Comparison of ENCODE assay signal across 13 cellular contexts in genomic region chr4:123939621-123940020, GRCh38.
A peak's percentile ranks its signal among the peaks of the same experiment; 100 is the strongest.
DNase-seq lines count a peak whose midpoint lies in the region; ATAC-seq and TF ChIP-seq lines count a peak whose summit lies in the region.
"Had no signal": no experiment of that assay in that cellular context is flagged by ENCODE, and none has a peak within 500 bp of the region (broad histone marks: within the 10 kb centered on the region; RNA-seq: fewer than 3 reads in every experiment).

No MANE protein-coding gene starts in this region.

- peak; percentile 83 for ATAC-seq in RWPE2 (ENCODE audit: low read depth)
- ATAC-seq in HG03039 (IDR thresholded peaks at IDR 0.05; ENCODE audit: unreplicated experiment) = no peak
- ATAC-seq: A549 had no signal

- H3K4me1 ChIP-seq in RWPE2 (ENCODE audit: insufficient read depth, poor library complexity, severe bottlenecking) = peaks cover 3% of the 10 kb centered on the region
- H3K4me1 ChIP-seq: A549 had no signal

- peak; percentile 5 for DNase-seq in NCI-H748 (lab: John Stamatoyannopoulos, UW; ENCODE audit: unreplicated experiment)
- no peak for DNase-seq in NCI-H748 treated with DMSO at 0.1 percent for 48 hours (lab: John Stamatoyannopoulos, UW)
- no peak for DNase-seq in RWPE2 (ENCODE audit: low spot score)
- DNase-seq in fibroblast of pulmonary artery (ENCODE audit: low read depth) = peak; percentile 80
- DNase-seq in skeletal muscle cell (ENCODE audit: low read depth) = peak; percentile 84
- DNase-seq in stimulated activated CD4-positive, alpha-beta T cell treated with anti-CD3 and anti-CD28 coated beads, Interleukin-2, amount 100 ng/mL, for 48 hours = no peak
- no peak for DNase-seq in NCI-H2107 (lab: John Stamatoyannopoulos, UW)
- DNase-seq: activated T-cell treated with anti-CD3 and anti-CD28 coated beads, Interleukin-2, amount 50 U/mL, for 24 hours; cortex of kidney; NCI-H1417; stimulated activated CD4-positive, alpha-beta T cell treated with anti-CD3 and anti-CD28 coated beads, Interleukin-4, amount 100 ng/mL, for 1 hour had no signal

- H3K4me3 ChIP-seq in RWPE2 (ENCODE audit: severe bottlenecking) (no peak overlapping the region), fibroblast of pulmonary artery (replicated peaks; ENCODE audit: low read depth, low read length) (no peak overlapping the region), skeletal muscle cell (ENCODE audit: low read depth, low read length) (no peak overlapping the region)
- H3K4me3 ChIP-seq: A549 had no signal

- no peaks in the 10 kb centered on the region for H3K36me3 ChIP-seq in RWPE2 (ENCODE audit: low read depth)

- H3K27me3 ChIP-seq in RWPE2 (ENCODE audit: insufficient read depth, poor library complexity, severe bottlenecking) = no peaks in the 10 kb centered on the region

- TF ChIP-seq CTCF in RWPE2 (IDR thresholded peaks at IDR 0.05; ENCODE audit: poor library complexity, severe bottlenecking) (no peak), fibroblast of pulmonary artery (IDR thresholded peaks at IDR 0.05; ENCODE audit: low read length, missing control alignments) (no peak)

- no peaks in the 10 kb centered on the region for H3K9me3 ChIP-seq in RWPE2 (ENCODE audit: severe bottlenecking)
- H3K9me3 ChIP-seq: A549 had no signal

- no peak overlapping the region for H3K27ac ChIP-seq in RWPE2 (ENCODE audit: poor library complexity, severe bottlenecking)
- H3K27ac ChIP-seq: A549 had no signal

Comparison
In these comparisons a context has a peak if more than half of its experiments do, and no peak if none do; other contexts are left out.
1. DNase-seq: peak in NCI-H748 (single experiment), fibroblast of pulmonary artery (single experiment) and skeletal muscle cell (single experiment); none in NCI-H748 treated with DMSO at 0.1 percent for 48 hours (single experiment), RWPE2 (single experiment), stimulated activated CD4-positive, alpha-beta T cell treated with anti-CD3 and anti-CD28 coated beads, Interleukin-2, amount 100 ng/mL, for 48 hours (0 of 2) and NCI-H2107 (single experiment).